In genomic region chr17:61415374-61416210, GRCh38 we compare ENCODE assay signal across 14 cellular contexts. TPM values are rescaled to one million over a fixed set of nuclear protein-coding genes. Genes with fewer than 3 reads are reported as not detected.
DNase-seq lines count a peak whose midpoint lies in the region; ATAC-seq and TF ChIP-seq lines count a peak whose summit lies in the region.
"Had no signal": no experiment of that assay in that cellular context is flagged by ENCODE, and none has a peak within 500 bp of the region (broad histone marks: within the 10 kb centered on the region; RNA-seq: fewer than 3 reads in every experiment).

No MANE protein-coding gene starts in this region.

- ATAC-seq in CD4-positive, CD25-positive, alpha-beta regulatory T cell (ENCODE audit: low read depth in 2 of 2), result no peak
- no peak for ATAC-seq in gastroesophageal sphincter

- no peaks in the 10 kb centered on the region for H3K36me3 Mint-ChIP-seq in CD4-positive, CD25-positive, alpha-beta regulatory T cell
- H3K36me3 Mint-ChIP-seq: activated naive CD8-positive, alpha-beta T cell; WTC11 had no signal

- H3K4me1 Mint-ChIP-seq in CD4-positive, CD25-positive, alpha-beta regulatory T cell, result peaks cover 0 to 4% (median 2%) of the 10 kb centered on the region in 4 donors

- no peak overlapping the region for H3K27ac ChIP-seq in CD4-positive, CD25-positive, alpha-beta regulatory T cell (ENCODE audit: insufficient read depth, low read length, poor library complexity, severe bottlenecking)
- H3K27ac ChIP-seq in gastroesophageal sphincter (peak overlapping the region in 3 of 4 donors; percentile 83 to 94 (median 94)), parathyroid adenoma (no peak overlapping the region), spleen (peak overlapping the region in 2 of 8 donors; percentile 76 to 84)

- peak overlapping the region in 3 of 4 donors; percentile 41 to 75 (median 48) for H3K4me3 Mint-ChIP-seq in CD4-positive, CD25-positive, alpha-beta regulatory T cell
- H3K4me3 Mint-ChIP-seq: activated naive CD8-positive, alpha-beta T cell had no signal

- no peak for TF ChIP-seq EP300 in gastroesophageal sphincter (IDR thresholded peaks at IDR 0.05)

- H3K79me2 ChIP-seq in parathyroid adenoma, result no peaks in the 10 kb centered on the region

- DNase-seq in CD4-positive, CD25-positive, alpha-beta regulatory T cell, result no peak
- DNase-seq in NCI-H69 (lab: John Stamatoyannopoulos, UW) (peak; percentile 41), NCI-H1436 treated with DMSO at 0.1 percent for 48 hours (lab: John Stamatoyannopoulos, UW) (no peak), spleen (no peak), GM19238 (ENCODE audit: insufficient read length, low spot score) (no peak)
- no peak for DNase-seq in activated naive CD4-positive, alpha-beta T cell treated with anti-CD3 and anti-CD28 coated beads, Interleukin-2, amount 50 U/mL, for 16 hours
- DNase-seq: C1 segment of cervical spinal cord; stimulated activated CD4-positive, alpha-beta T cell treated with anti-CD3 and anti-CD28 coated beads, Interleukin-2, amount 100 ng/mL, for 48 hours had no signal

- no peaks in the 10 kb centered on the region for H3K36me3 ChIP-seq in CD4-positive, CD25-positive, alpha-beta regulatory T cell (ENCODE audit: control insufficient read depth, insufficient read depth, low read length)
- H3K36me3 ChIP-seq in gastroesophageal sphincter (no peaks in the 10 kb centered on the region), parathyroid adenoma (ENCODE audit: control insufficient read depth, insufficient read depth, low read length) (no peaks in the 10 kb centered on the region), spleen (no peaks in the 10 kb centered on the region)

- H3K4me1 ChIP-seq in CD4-positive, CD25-positive, alpha-beta regulatory T cell (ENCODE audit: control insufficient read depth, insufficient read depth, low read length, poor library complexity, severe bottlenecking), result peaks cover 27% of the 10 kb centered on the region
- H3K4me1 ChIP-seq in gastroesophageal sphincter (peaks cover 0 to 59% (median 28%) of the 10 kb centered on the region in 3 donors), parathyroid adenoma (peaks cover 4% of the 10 kb centered on the region), spleen (peaks cover 11 to 59% (median 43%) of the 10 kb centered on the region in 6 donors)

- no peaks in the 10 kb centered on the region for H3K9me3 ChIP-seq in CD4-positive, CD25-positive, alpha-beta regulatory T cell (ENCODE audit: control insufficient read depth in 2 of 2, low read length in 2 of 2)
- H3K9me3 ChIP-seq in gastroesophageal sphincter (no peaks in the 10 kb centered on the region), parathyroid adenoma (ENCODE audit: control insufficient read depth, low read length) (no peaks in the 10 kb centered on the region), spleen (no peaks in the 10 kb centered on the region)

- H3K9me3 Mint-ChIP-seq in CD4-positive, CD25-positive, alpha-beta regulatory T cell, result peaks cover 0 to 1% (median 0%) of the 10 kb centered on the region in 7 donors
- H3K9me3 Mint-ChIP-seq: WTC11 had no signal

- no peak overlapping the region for H3K27ac Mint-ChIP-seq in CD4-positive, CD25-positive, alpha-beta regulatory T cell
- H3K27ac Mint-ChIP-seq: activated naive CD8-positive, alpha-beta T cell; WTC11 had no signal

- H3K4me2 ChIP-seq in parathyroid adenoma (ENCODE audit: low read length), result no peak overlapping the region

- H3K4me3 ChIP-seq in CD4-positive, CD25-positive, alpha-beta regulatory T cell (ENCODE audit: low read depth, low read length), result no peak overlapping the region
- H3K4me3 ChIP-seq in gastroesophageal sphincter (no peak overlapping the region), parathyroid adenoma (ENCODE audit: low read depth, low read length) (no peak overlapping the region), spleen (no peak overlapping the region)

- WGBS in gastroesophageal sphincter (ENCODE audit: low coverage in 1 of 2), 2 donors, result 95 to 100% methylated on average over 3 to 4 of the region's 6 CpGs
- WGBS in spleen, 5 donors, result 92 to 96% (median 95%) methylated on average over 4 to 6 of the region's 6 CpGs

- TF ChIP-seq POLR2A in gastroesophageal sphincter (IDR thresholded peaks at IDR 0.05) (no peak), spleen (IDR thresholded peaks at IDR 0.05) (no peak)

- intact Hi-C loops in spleen (cut with DNase I; ENCODE audit: low total_unique reads), result loop anchor here (5.0 to 10.0 kb wide), 2 partner anchors 132 to 691 kb away; no protein-coding TSS in a partner anchor

- TF ChIP-seq CTCF in gastroesophageal sphincter (IDR thresholded peaks at IDR 0.05) (no peak), parathyroid adenoma (IDR thresholded peaks at IDR 0.05) (no peak), spleen (IDR thresholded peaks at IDR 0.05 in 8 of 11, conservative IDR thresholded peaks at IDR 0.05 in 3 of 11) (no peak)

- no peak overlapping the region for H3K9ac ChIP-seq in parathyroid adenoma

- H3K27me3 ChIP-seq in CD4-positive, CD25-positive, alpha-beta regulatory T cell (ENCODE audit: control insufficient read depth, insufficient read depth, low read length), result peaks cover 7% of the 10 kb centered on the region
- peaks cover 9% of the 10 kb centered on the region for H3K27me3 ChIP-seq in gastroesophageal sphincter
- no peaks in the 10 kb centered on the region for H3K27me3 ChIP-seq in parathyroid adenoma (ENCODE audit: control insufficient read depth, insufficient read depth, low read length)
- H3K27me3 ChIP-seq in spleen (replicated peaks in 1 of 7), result peaks cover 0 to 89% (median 32%) of the 10 kb centered on the region in 7 donors

- peak overlapping the region; percentile 70 for H2AFZ ChIP-seq in parathyroid adenoma

- H3K27me3 Mint-ChIP-seq in CD4-positive, CD25-positive, alpha-beta regulatory T cell, result peaks cover 54% of the 10 kb centered on the region

RNA-seq across cellular contexts. Expression of gene TBX2, which starts 15.9 kb away (rescaled TPM):
- total RNA-seq in CD4-positive, CD25-positive, alpha-beta regulatory T cell, result not detected
- polyA plus RNA-seq in CD4-positive, CD25-positive, alpha-beta regulatory T cell, result not detected
- 10 to 100 TPM; 19.0 to 33.6 (median 22.8) TPM for total RNA-seq in gastroesophageal sphincter
- total RNA-seq in spleen, result 10 to 100 TPM; 10.1 to 57.6 (median 32.8) TPM
- polyA plus RNA-seq in spleen, result 10 to 100 TPM in 2 of 3 donors, 1 to 10 TPM in 1; 6.4 to 21.0 (median 10.9) TPM
- total RNA-seq: pulmonary artery endothelial cell had no signal

RNA-seq across cellular contexts. Expression of gene TBX4, which starts 36.6 kb away (rescaled TPM):
- total RNA-seq in CD4-positive, CD25-positive, alpha-beta regulatory T cell, result not detected
- not detected for polyA plus RNA-seq in CD4-positive, CD25-positive, alpha-beta regulatory T cell
- under 1 TPM in 1 of 4 donors, not detected in 3; 0.27 TPM for total RNA-seq in gastroesophageal sphincter
- total RNA-seq in spleen, result not detected
- polyA plus RNA-seq in spleen, result not detected
- total RNA-seq: Daoy, pulmonary artery endothelial cell, WTC11 had no signal

Comparison
In these comparisons a context has a peak if more than half of its experiments do, and no peak if none do; other contexts are left out.
1. H3K27ac ChIP-seq: peak in gastroesophageal sphincter (3 of 4); none in CD4-positive, CD25-positive, alpha-beta regulatory T cell (single experiment) and parathyroid adenoma (single experiment).
2. RNA of gene TBX2, which starts 15.9 kb away (total RNA-seq): 10.1 to 57.6 TPM in spleen and 19.0 to 33.6 TPM in gastroesophageal sphincter; not detected in CD4-positive, CD25-positive, alpha-beta regulatory T cell (single experiment); every median in the first group is over 10 times any median in the second.